In genomic region chr1:32886012-32886827, GRCh38 we compare ENCODE assay signal across 8 cellular contexts. TPM values are rescaled to one million over a fixed set of nuclear protein-coding genes. Genes with fewer than 3 reads are reported as not detected.
A peak's percentile ranks its signal among the peaks of the same experiment; 100 is the strongest.
DNase-seq lines count a peak whose midpoint lies in the region; ATAC-seq, FAIRE-seq and TF ChIP-seq lines count a peak whose summit lies in the region.

HPCA (plus strand) TSS chr1:32886491; CDS start chr1:32888899, 2,408 bp downstream.

- H2BK20ac ChIP-seq in H9 (ENCODE audit: low read depth, low read length, poor library complexity, severe bottlenecking): no peak within 1 kb of the TSS

- H3K27ac ChIP-seq in H9 (ENCODE audit: insufficient read length, low read depth, low read length) (no peak within 1 kb of the TSS), SK-N-SH (ENCODE audit: low read depth in 2 of 2, low read length in 1 of 2) (no peak within 1 kb of the TSS), mesenchymal stem cell (ENCODE audit: low read length, poor library complexity, severe bottlenecking) (no peak within 1 kb of the TSS)

- H2AFZ ChIP-seq in H9 (ENCODE audit: low read length) (no peak within 1 kb of the TSS), SK-N-SH (ENCODE audit: low read depth) (no peak within 1 kb of the TSS), mesenchymal stem cell (ENCODE audit: low read depth, low read length) (no peak within 1 kb of the TSS)

- WGBS in H9 (ENCODE audit: extremely low coverage, insufficient read length, low lambda C conversion rate): no CpG with 5 or more reads among the region's 79 CpGs
- WGBS in SK-N-SH (ENCODE audit: low lambda C conversion rate): 49% methylated on average over 12 of the region's 79 CpGs
- 5% methylated on average over 48 of the region's 79 CpGs for WGBS in mesenchymal stem cell

- peak; percentile 28 for DNase-seq in AG10803 (ENCODE audit: low read depth)
- DNase-seq in H9: peak; percentile 84
- DNase-seq in SK-N-SH: peak; percentile 76
- DNase-seq in ecto neural progenitor cell (ENCODE audit: low spot score): peak; percentile 95
- DNase-seq in mesenchymal stem cell: peak; percentile 71
- DNase-seq in GM19239 (ENCODE audit: insufficient read length, low spot score): no peak

- H3K4ac ChIP-seq in H9 (ENCODE audit: low read depth, low read length): no peak within 1 kb of the TSS
- H3K4ac ChIP-seq in mesenchymal stem cell (ENCODE audit: low read depth in 1 of 2, low read length in 2 of 2): no peak within 1 kb of the TSS

- H3K79me2 ChIP-seq in H9 (ENCODE audit: insufficient read depth, low read length) (no peaks in the 10 kb centered on the region), SK-N-SH (ENCODE audit: insufficient read depth) (no peaks in the 10 kb centered on the region)

- H2BK120ac ChIP-seq in H9 (ENCODE audit: low read depth, low read length, poor library complexity, severe bottlenecking): no peak within 1 kb of the TSS
- H2BK120ac ChIP-seq in mesenchymal stem cell (ENCODE audit: low read depth, low read length): no peak within 1 kb of the TSS

- no peaks in the 10 kb centered on the region; a peak in 1 of 5 replicates for H3K9me3 Mint-ChIP-seq in H9

- H3K9ac ChIP-seq in H9 (ENCODE audit: extremely low read depth, insufficient read length, low read length) (no peak within 1 kb of the TSS), SK-N-SH (no peak within 1 kb of the TSS), mesenchymal stem cell (ENCODE audit: low read length) (no peak within 1 kb of the TSS)

- no peak within 1 kb of the TSS for H4K5ac ChIP-seq in H9 (ENCODE audit: insufficient read length, low read depth, low read length)

- TF ChIP-seq RAD21 in SK-N-SH (IDR thresholded peaks at IDR 0.05; ENCODE audit: low read length): no peak

- no peak within 1 kb of the TSS for H4K91ac ChIP-seq in H9 (ENCODE audit: insufficient read length, low read depth, low read length)
- no peak within 1 kb of the TSS for H4K91ac ChIP-seq in mesenchymal stem cell (ENCODE audit: low read length)

- H3K36me3 ChIP-seq in SK-N-SH (replicated peaks in 1 of 2; ENCODE audit: control insufficient read depth in 1 of 2, insufficient read depth in 2 of 2, low read length in 1 of 2): no peaks in the 10 kb centered on the region
- no peaks in the 10 kb centered on the region for H3K36me3 ChIP-seq in mesenchymal stem cell (ENCODE audit: control insufficient read depth in 1 of 2, insufficient read depth in 2 of 2, low read depth in 1 of 2, low read length in 2 of 2)

- no peaks in the 10 kb centered on the region for H3K9me2 ChIP-seq in SK-N-SH

- H3K4me2 ChIP-seq in H9 (ENCODE audit: insufficient read depth, insufficient read length, low read length) (peak within 1 kb of the TSS; percentile 30), SK-N-SH (peak within 1 kb of the TSS; percentile 67; the same call in 1 of the 2 replicates), mesenchymal stem cell (ENCODE audit: low read length, poor library complexity, severe bottlenecking) (peak within 1 kb of the TSS; percentile 55)

- H2BK5ac ChIP-seq in H9 (ENCODE audit: insufficient read length, low read length) (no peak within 1 kb of the TSS), mesenchymal stem cell (ENCODE audit: low read depth, low read length, poor library complexity, severe bottlenecking) (no peak within 1 kb of the TSS)

- no peak within 1 kb of the TSS for H3T11ph ChIP-seq in H9 (ENCODE audit: low read length)

- H3K4me3 Mint-ChIP-seq in H9: peak within 1 kb of the TSS; percentile 49 to 75

- H3K27me3 Mint-ChIP-seq in H9 (ENCODE audit: low read depth): peaks cover 72% of the 10 kb centered on the region

- no peaks in the 10 kb centered on the region for H3K23me2 ChIP-seq in H9 (ENCODE audit: insufficient read length, low read depth, low read length, poor library complexity, severe bottlenecking)

- H3K4me3 ChIP-seq in AG10803 (ENCODE audit: low read length) (no peak within 1 kb of the TSS), SK-N-SH (ENCODE audit: low read depth in 2 of 2, low read length in 1 of 2) (peak within 1 kb of the TSS in 1 of 2 experiments; percentile 25; a peak in 3 of 4 replicates), mesenchymal stem cell (ENCODE audit: insufficient read depth in 1 of 2, low read depth in 1 of 2, low read length in 2 of 2) (no peak within 1 kb of the TSS)

- ATAC-seq in HG03378 (IDR thresholded peaks at IDR 0.05; ENCODE audit: unreplicated experiment) (no peak), GM21717 (IDR thresholded peaks at IDR 0.05; ENCODE audit: unreplicated experiment) (no peak)

- no peaks in the 10 kb centered on the region for H3F3A ChIP-seq in SK-N-SH (replicated peaks; ENCODE audit: insufficient read depth)

- H2BK12ac ChIP-seq in H9 (ENCODE audit: insufficient read length, low read depth, low read length) (no peak within 1 kb of the TSS), mesenchymal stem cell (ENCODE audit: low read length in 2 of 2) (no peak within 1 kb of the TSS)

- H2BK15ac ChIP-seq in H9 (ENCODE audit: low read depth, low read length) (no peak within 1 kb of the TSS), mesenchymal stem cell (ENCODE audit: low read depth, poor library complexity, severe bottlenecking) (no peak within 1 kb of the TSS)

- H3K79me1 ChIP-seq in H9 (ENCODE audit: insufficient read depth, low read depth, low read length, poor library complexity, severe bottlenecking) (no peaks in the 10 kb centered on the region), mesenchymal stem cell (replicated peaks; ENCODE audit: low read length, poor library complexity, severe bottlenecking) (no peaks in the 10 kb centered on the region)

- H3K18ac ChIP-seq in H9 (ENCODE audit: insufficient read length, low read depth, low read length): no peak within 1 kb of the TSS
- H3K18ac ChIP-seq in mesenchymal stem cell (ENCODE audit: low read depth in 1 of 2, low read length in 2 of 2): no peak within 1 kb of the TSS

- H3K27ac Mint-ChIP-seq in H9: no peak within 1 kb of the TSS

- TF ChIP-seq EP300 in SK-N-SH (IDR thresholded peaks at IDR 0.05; ENCODE audit: borderline replicate concordance in 1 of 2, low read depth in 1 of 2, low read length in 1 of 2): no peak

- H3K23ac ChIP-seq in H9 (ENCODE audit: insufficient read length, low read depth, low read length) (no peak within 1 kb of the TSS), mesenchymal stem cell (ENCODE audit: low read length in 2 of 2) (peak within 1 kb of the TSS in 1 of 2 experiments; percentile 46)

- no peaks in the 10 kb centered on the region for H3K4me1 ChIP-seq in H9 (ENCODE audit: insufficient read depth, low read length)
- peaks cover 0 to 8% of the 10 kb centered on the region in 2 experiments; a peak in 2 of 4 replicates for H3K4me1 ChIP-seq in SK-N-SH (ENCODE audit: control insufficient read depth in 1 of 2, insufficient read depth in 2 of 2, low read depth in 1 of 2, low read length in 1 of 2)
- peaks cover 7% of the 10 kb centered on the region for H3K4me1 ChIP-seq in mesenchymal stem cell (ENCODE audit: control insufficient read depth, insufficient read depth, low read depth, low read length)

- no peaks in the 10 kb centered on the region for H4K20me1 ChIP-seq in H9 (ENCODE audit: control insufficient read depth, insufficient read depth, insufficient read length)
- H4K20me1 ChIP-seq in SK-N-SH (ENCODE audit: insufficient read depth): 0 out of 2 replicates have a peak, but pooled peaks cover 4% of the 10 kb centered on the region

- H3K14ac ChIP-seq in H9 (ENCODE audit: insufficient read depth, low read length) (no peak within 1 kb of the TSS), mesenchymal stem cell (ENCODE audit: low read length in 2 of 2) (no peak within 1 kb of the TSS)

- H2AK5ac ChIP-seq in H9 (ENCODE audit: insufficient read length, low read length) (no peak within 1 kb of the TSS), mesenchymal stem cell (ENCODE audit: low read length, severe bottlenecking) (no peak within 1 kb of the TSS)

- CTCF ChIA-PET in SK-N-SH (lab: Yijun Ruan, JAX): interaction anchor here (0.6 to 9.0 kb wide), 10 partner anchors 10 to 485 kb away, joined by 3 to 46 read pairs (median 4); partner anchors contain the start of genes AZIN2 and FNDC5

- H3K56ac ChIP-seq in H9 (ENCODE audit: insufficient read length, low read depth, low read length): no peak within 1 kb of the TSS

- no peaks in the 10 kb centered on the region for H3K9me3 ChIP-seq in H9 (ENCODE audit: control insufficient read depth, low read depth, low read length)
- no peaks in the 10 kb centered on the region for H3K9me3 ChIP-seq in SK-N-SH
- no peaks in the 10 kb centered on the region for H3K9me3 ChIP-seq in mesenchymal stem cell (ENCODE audit: control insufficient read depth, low read length)

- H4K8ac ChIP-seq in H9 (replicated peaks; ENCODE audit: insufficient read length, low read depth, low read length) (no peak within 1 kb of the TSS), mesenchymal stem cell (ENCODE audit: low read length) (no peak within 1 kb of the TSS)

- no peaks in the 10 kb centered on the region for H3K36me3 Mint-ChIP-seq in H9 (ENCODE audit: insufficient read depth in 1 of 3, low read depth in 3 of 3)

- POLR2A ChIA-PET in SK-N-SH (lab: Yijun Ruan, JAX): no interaction called here

- TF ChIP-seq CTCF in AG10803 (conservative IDR thresholded peaks at IDR 0.05; ENCODE audit: low read length) (peak; percentile 59), H9 (conservative IDR thresholded peaks at IDR 0.05) (peak; percentile 90), SK-N-SH (IDR thresholded peaks at IDR 0.05) (peak; percentile 75)

- FAIRE-seq in GM19239 (lab: Jason Lieb, UNC): no peak

- H3K27me3 ChIP-seq in H9 (ENCODE audit: insufficient read depth, low read length): no peaks in the 10 kb centered on the region; the same call in 1 of the 2 replicates
- peaks cover 5% of the 10 kb centered on the region; the same call in 1 of the 2 replicates for H3K27me3 ChIP-seq in SK-N-SH (ENCODE audit: insufficient read depth)
- peaks cover 69 to 85% of the 10 kb centered on the region in 2 experiments for H3K27me3 ChIP-seq in mesenchymal stem cell (ENCODE audit: control insufficient read depth in 1 of 2, insufficient read depth in 1 of 2, low read length in 2 of 2)

- peaks cover 4 to 32% of the 10 kb centered on the region in 2 experiments; a peak in 3 of 4 replicates for H3K4me1 Mint-ChIP-seq in H9

TF ChIP-seq in SK-N-SH, 30 proteins besides CTCF, POLR2A, EP300 and RAD21 (continues in another document):
- peak; percentile 87 for TF ChIP-seq SIN3A (IDR thresholded peaks at IDR 0.05; ENCODE audit: borderline replicate concordance, low read depth, low read length)
- TF ChIP-seq MEF2A (IDR thresholded peaks at IDR 0.05; ENCODE audit: borderline replicate concordance, low read depth): no peak

RNA-seq across cellular contexts. Expression of gene HPCA, which starts in this region (rescaled TPM):
- total RNA-seq in H9 (2021): 1.1 and 1.2 TPM in 2 replicates
- not detected in 2 replicates for polyA plus RNA-seq in SK-N-SH (2012; rRNA removed)
- polyA plus RNA-seq in SK-N-SH (2012; cell fraction: cytosol; rRNA removed): 0.01 and 0.14 TPM in 2 replicates
- 0.14 and 0.27 TPM in 2 replicates for polyA plus RNA-seq in SK-N-SH (2012; cell fraction: nucleus; rRNA removed)
- 0.14 TPM for polyA plus RNA-seq in mesenchymal stem cell (2013, experiment 1 of 2)
- polyA plus RNA-seq in mesenchymal stem cell (2013, experiment 2 of 2): 0.42 TPM

Comparison
In these comparisons a context has a peak if more than half of its experiments do, and no peak if none do; other contexts are left out.
1. Peak in DNase-seq and H3K4me2 ChIP-seq in SK-N-SH; RNA of the gene not detected or under 1 TPM.